ENCODE assay signal across 9 cellular contexts in the genomic region with DNA sequence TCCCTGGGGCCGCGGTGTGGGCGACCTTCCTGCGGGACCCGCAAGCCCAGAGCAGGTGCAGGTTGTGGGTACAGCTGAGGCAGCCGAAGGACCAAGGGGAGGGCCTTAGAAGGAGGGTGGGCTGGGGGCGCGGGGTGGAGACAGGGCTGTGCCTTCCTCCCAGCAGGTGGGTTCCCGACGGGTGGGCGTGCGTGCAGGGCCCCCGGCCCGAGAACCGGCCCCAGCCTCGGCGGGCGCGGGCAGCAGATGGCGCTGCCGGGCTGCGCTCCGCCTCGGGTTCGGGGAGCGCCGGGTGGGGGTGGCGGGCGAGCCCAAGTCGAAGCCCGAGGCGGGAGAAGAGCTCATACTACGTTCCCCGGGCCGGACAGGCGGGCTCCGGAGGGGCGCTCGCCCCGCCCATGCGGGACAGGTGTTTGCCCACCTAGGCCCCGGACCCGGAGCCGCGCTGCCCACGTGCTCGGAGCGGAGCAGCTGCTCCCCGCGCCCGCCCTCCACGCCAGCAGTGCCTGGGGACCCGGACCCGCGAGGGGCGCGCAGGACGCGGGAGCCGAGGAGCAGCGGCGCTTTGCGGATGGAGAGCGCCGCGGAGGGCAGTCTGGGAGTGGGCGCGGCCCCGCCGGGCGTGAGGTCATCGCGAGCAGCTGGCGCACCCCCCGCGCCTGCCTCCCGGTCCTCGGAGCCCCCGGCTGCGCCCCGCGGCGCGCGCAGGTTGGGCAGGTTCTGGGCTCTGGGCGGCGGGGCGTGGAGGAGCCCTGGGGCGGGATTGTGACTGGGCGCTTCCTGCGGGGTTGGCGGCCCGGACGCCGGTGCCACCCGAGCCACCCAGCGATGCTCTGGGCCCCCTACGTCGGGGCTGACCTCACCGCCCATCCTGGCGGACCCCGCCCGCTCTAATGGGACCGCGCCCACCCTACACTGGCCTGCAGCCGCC. TPM values are rescaled to one million over a fixed set of nuclear protein-coding genes. Genes with fewer than 3 reads are reported as not detected.
DNase-seq lines count a peak whose midpoint lies in the region; ATAC-seq and TF ChIP-seq lines count a peak whose summit lies in the region.
"Had no signal": no experiment of that assay in that cellular context is flagged by ENCODE, and none has a peak within 500 bp of the region (broad histone marks: within the 10 kb centered on the region; RNA-seq: fewer than 3 reads in every experiment).

No MANE protein-coding gene starts in this region.

- no peaks in the 10 kb centered on the region for H3K36me3 ChIP-seq in mesodermal cell (ENCODE audit: control insufficient read depth, insufficient read depth, low read length)
- H3K36me3 ChIP-seq in stomach smooth muscle (ENCODE audit: control insufficient read depth in 2 of 2, insufficient read depth in 2 of 2, low read length in 2 of 2), result no peaks in the 10 kb centered on the region

- no peak overlapping the region for H3K27ac Mint-ChIP-seq in activated B cell treated with CpG ODN at 0.5 μM for 24 hours
- no peak overlapping the region for H3K27ac Mint-ChIP-seq in effector memory CD8-positive, alpha-beta T cell

- H3K4me1 ChIP-seq in mesodermal cell (ENCODE audit: control insufficient read depth, insufficient read depth, low read length, poor library complexity, severe bottlenecking) (peaks cover 11% of the 10 kb centered on the region), stomach smooth muscle (ENCODE audit: control insufficient read depth, insufficient read depth, low read length) (peaks cover 25% of the 10 kb centered on the region)

- peak overlapping the region; percentile 19 for H3K4me3 Mint-ChIP-seq in activated B cell treated with CpG ODN at 0.5 μM for 24 hours
- H3K4me3 Mint-ChIP-seq in effector memory CD8-positive, alpha-beta T cell, result peak overlapping the region; percentile 69 to 74

- H3K36me3 Mint-ChIP-seq in activated B cell treated with CpG ODN at 0.5 μM for 24 hours (ENCODE audit: low read depth), result no peaks in the 10 kb centered on the region
- peaks cover 4% of the 10 kb centered on the region for H3K36me3 Mint-ChIP-seq in effector memory CD8-positive, alpha-beta T cell (ENCODE audit: insufficient read depth)

- CTCF ChIA-PET in activated B cell treated with CpG ODN at 0.5 μM for 24 hours (lab: Charles Lee), result interaction anchor here (1.0 to 3.9 kb wide), 3 partner anchors 28 to 235 kb away, joined by 4 to 35 read pairs (median 5); no protein-coding TSS in a partner anchor

- H3K9me3 ChIP-seq in mesodermal cell (ENCODE audit: control insufficient read depth, low read length) (no peaks in the 10 kb centered on the region), stomach smooth muscle (ENCODE audit: control insufficient read depth in 2 of 2, low read length in 2 of 2) (no peaks in the 10 kb centered on the region)

- H3K4me3 ChIP-seq in LNCaP clone FGC (ENCODE audit: low read depth, low read length) (peak overlapping the region; percentile 49), mesodermal cell (ENCODE audit: extremely low read depth, insufficient read depth, low read length, poor library complexity, severe bottlenecking) (peak overlapping the region; percentile 23), stomach smooth muscle (ENCODE audit: low read length in 2 of 2) (peak overlapping the region; percentile 12 to 71)

- peaks cover 28% of the 10 kb centered on the region for H3K27me3 Mint-ChIP-seq in activated B cell treated with CpG ODN at 0.5 μM for 24 hours
- peaks cover 25 to 53% of the 10 kb centered on the region in 2 donors for H3K27me3 Mint-ChIP-seq in effector memory CD8-positive, alpha-beta T cell

- TF ChIP-seq CTCF in LNCaP clone FGC (IDR thresholded peaks at IDR 0.05; ENCODE audit: control insufficient read depth, extremely low read depth, insufficient read depth), result peak; percentile 93
- no peak for TF ChIP-seq CTCF in activated B cell treated with CpG ODN at 0.5 μM for 24 hours (IDR thresholded peaks at IDR 0.05)

- H3K9me3 Mint-ChIP-seq in activated B cell treated with CpG ODN at 0.5 μM for 24 hours, result no peaks in the 10 kb centered on the region
- no peaks in the 10 kb centered on the region for H3K9me3 Mint-ChIP-seq in effector memory CD8-positive, alpha-beta T cell

- intact Hi-C loops in activated B cell treated with CpG ODN at 0.5 μM for 24 hours (cut with micrococcal nuclease), result loop anchor here (1.0 to 2.0 kb wide), 3 partner anchors 28 to 286 kb away; a partner anchor contains a TSS

- no peak overlapping the region for H3K9ac ChIP-seq in stomach smooth muscle (ENCODE audit: low read length in 2 of 2)

- H3K27ac ChIP-seq in mesodermal cell (ENCODE audit: low read depth, low read length, severe bottlenecking) (no peak overlapping the region), stomach smooth muscle (ENCODE audit: low read length) (no peak overlapping the region)

- DNase-seq in DMS79 treated with DMSO at 0.1 percent for 48 hours (lab: John Stamatoyannopoulos, UW) (peak; percentile 21), LNCaP clone FGC (ENCODE audit: low read depth) (no peak), activated B cell treated with CpG ODN at 0.5 μM for 24 hours (peak; percentile 50), inferior parietal cortex (ENCODE audit: extremely low spot score) (no peak)
- peak; percentile 43 to 55 (median 54) for DNase-seq in effector memory CD8-positive, alpha-beta T cell
- DNase-seq in effector CD8-positive, alpha-beta T cell (lab: John Stamatoyannopoulos, UW), result no peak

- H3K4me1 Mint-ChIP-seq in activated B cell treated with CpG ODN at 0.5 μM for 24 hours, result peaks cover 13% of the 10 kb centered on the region
- H3K4me1 Mint-ChIP-seq in effector memory CD8-positive, alpha-beta T cell (ENCODE audit: low read depth in 2 of 2), result peaks cover 3 to 10% of the 10 kb centered on the region in 2 donors

- WGBS in mesodermal cell (ENCODE audit: insufficient coverage in 2 of 2), 2 experiments, result 4% methylated on average over 62 to 94 of the region's 106 CpGs

- peaks cover 8 to 25% of the 10 kb centered on the region in 2 donors for H3K27me3 ChIP-seq in stomach smooth muscle (ENCODE audit: control insufficient read depth in 1 of 2, insufficient read depth in 2 of 2, low read length in 2 of 2)

- peak; percentile 67 for ATAC-seq in activated B cell treated with CpG ODN at 0.5 μM for 24 hours (ENCODE audit: low read depth)
- peak; percentile 78 for ATAC-seq in effector memory CD8-positive, alpha-beta T cell (replicated peaks)

- POLR2A ChIA-PET in activated B cell treated with CpG ODN at 0.5 μM for 24 hours (lab: Charles Lee), result interaction anchor here (0.6 to 1.3 kb wide), 4 partner anchors 18 to 284 kb away, joined by 3 to 9 read pairs (median 6); no protein-coding TSS in a partner anchor

RNA-seq across cellular contexts. Expression of a gene that starts 25.3 kb away (rescaled TPM):
- 1.3 and 1.7 TPM in 2 replicates for total RNA-seq in activated B cell treated with CpG ODN at 0.5 μM for 24 hours
- polyA plus RNA-seq in mesodermal cell (2013, experiment 1 of 2), result 13.0 TPM
- polyA plus RNA-seq in mesodermal cell (2013, experiment 2 of 2), result 8.7 TPM

RNA-seq across cellular contexts. Expression of a gene that starts 38.3 kb away (rescaled TPM):
- not detected in 2 replicates for total RNA-seq in activated B cell treated with CpG ODN at 0.5 μM for 24 hours
- not detected for polyA plus RNA-seq in mesodermal cell (2013, experiment 1 of 2)
- polyA plus RNA-seq in mesodermal cell (2013, experiment 2 of 2), result not detected
- total RNA-seq: T-helper 1 cell treated with Interleukin-12 subunit alpha and Interleukin-12 subunit beta and Interleukin-4 antibody, amounts not matched to agents 30 ng/mL and 1 ng/mL, for 36 hours had no signal

RNA-seq across cellular contexts. Expression of a gene that starts 51.3 kb away (rescaled TPM):
- total RNA-seq in activated B cell treated with CpG ODN at 0.5 μM for 24 hours, result not detected in 2 replicates
- polyA plus RNA-seq in mesodermal cell (2013, experiment 1 of 2), result not detected
- not detected for polyA plus RNA-seq in mesodermal cell (2013, experiment 2 of 2)
- total RNA-seq: T-helper 1 cell treated with Interleukin-12 subunit alpha and Interleukin-12 subunit beta and Interleukin-4 antibody, amounts not matched to agents 30 ng/mL and 1 ng/mL, for 36 hours had no signal

Comparison
In these comparisons a context has a peak if more than half of its experiments do, and no peak if none do; other contexts are left out.
1. DNase-seq: peak in DMS79 treated with DMSO at 0.1 percent for 48 hours (single experiment), activated B cell treated with CpG ODN at 0.5 μM for 24 hours (single experiment) and effector memory CD8-positive, alpha-beta T cell (3 of 3); none in LNCaP clone FGC (single experiment), inferior parietal cortex (single experiment) and effector CD8-positive, alpha-beta T cell (single experiment).
2. Peak in every context shown above with its lines, with median percentiles within 50 percentile points of each other: H3K4me3 ChIP-seq.